In the genomic region with DNA sequence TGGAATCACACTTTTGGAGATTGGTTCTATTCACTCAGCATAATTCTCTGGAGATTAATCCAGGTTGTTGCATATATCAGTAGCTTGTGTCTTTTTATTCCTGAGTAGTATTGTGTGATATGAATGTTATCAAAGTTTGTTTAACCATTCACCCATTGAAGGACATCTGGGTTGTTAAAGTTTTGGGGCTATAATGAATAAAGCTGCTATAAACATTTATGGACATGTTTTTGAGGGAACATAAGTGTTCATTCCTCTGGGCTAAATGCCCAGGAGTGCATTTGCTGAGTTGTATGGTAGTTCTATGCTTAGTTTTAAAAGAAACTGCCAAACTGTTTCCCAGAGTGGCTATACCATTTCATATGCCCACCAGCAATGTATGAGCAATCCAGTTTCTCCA, we compare ENCODE assay signal across 28 cellular contexts. TPM values are rescaled to one million over a fixed set of nuclear protein-coding genes. Genes with fewer than 3 reads are reported as not detected.
"Had no signal": no experiment of that assay in that cellular context is flagged by ENCODE, and none has a peak within 500 bp of the region (broad histone marks: within the 10 kb centered on the region; RNA-seq: fewer than 3 reads in every experiment).

No MANE protein-coding gene starts in this region.

- ATAC-seq: activated CD8-positive, alpha-beta T cell treated with anti-CD3 and anti-CD28 coated beads, Interleukin-2, amount 10 ng/mL, durations not matched to agents 7 days and 5 days had no signal

- DNase-seq: activated CD4-positive, alpha-beta T cell treated with anti-CD3 and anti-CD28 coated beads for 48 hours; activated CD4-positive, alpha-beta T cell treated with anti-CD3 and anti-CD28 coated beads, Interleukin-2, amount 50 U/mL, for 4 hours; activated CD4-positive, CD25-positive, alpha-beta regulatory T cell treated with anti-CD3 and anti-CD28 coated beads, Interleukin-2, amount 50 U/mL, for 72 hours; activated CD8-positive, alpha-beta memory T cell treated with anti-CD3 and anti-CD28 coated beads, Interleukin-2, amount 50 U/mL, for 48 hours; activated CD8-positive, alpha-beta T cell treated with anti-CD3 and anti-CD28 coated beads, Interleukin-2, amount 10 ng/mL, durations not matched to agents 7 days and 5 days; activated naive CD4-positive, alpha-beta T cell treated with anti-CD3 and anti-CD28 coated beads, Interleukin-2, amount 50 U/mL, for 16 hours; activated T-cell treated with anti-CD3 and anti-CD28 coated beads, Interleukin-2, amount 50 U/mL, for 1 hour; amniotic stem cell; KG1; NCI-H1048; NCI-H1694; NCI-H2029; NCI-H2107; NCI-H2171 treated with DMSO at 0.1 percent for 48 hours; NCI-H345; NCI-H510A; Peyer's patch; Right ventricle myocardium superior; SJCRH30; SK-N-SH; T-helper 1 cell; WERI-Rb-1 had no signal

- H3K9ac ChIP-seq: SK-N-SH had no signal

- H3K27me3 ChIP-seq: ascending aorta, Peyer's patch, SJCRH30 had no signal

- H3K4me3 ChIP-seq: ascending aorta, Peyer's patch, SJCRH30 had no signal

- H3K4me1 ChIP-seq: ascending aorta, SJCRH30 had no signal

- H3K27me3 Mint-ChIP-seq: brain had no signal

- H3K4me3 Mint-ChIP-seq: activated CD8-positive, alpha-beta T cell treated with anti-CD3 and anti-CD28 coated beads, Interleukin-2, amount 10 ng/mL, durations not matched to agents 7 days and 5 days; brain had no signal

- H3K27ac Mint-ChIP-seq: activated CD8-positive, alpha-beta T cell treated with anti-CD3 and anti-CD28 coated beads, Interleukin-2, amount 10 ng/mL, durations not matched to agents 7 days and 5 days had no signal

- H3K27ac ChIP-seq: ascending aorta, RWPE1, SJCRH30, WERI-Rb-1 had no signal

- H3K9me3 ChIP-seq: Peyer's patch had no signal

- H3K4me2 ChIP-seq: SK-N-SH had no signal

RNA-seq across cellular contexts. Expression of gene KCNJ13, which starts 21.8 kb away (rescaled TPM):
- total RNA-seq: activated CD8-positive, alpha-beta T cell treated with anti-CD3 and anti-CD28 coated beads, Interleukin-2, amount 10 ng/mL, durations not matched to agents 7 days and 5 days; ascending aorta; LHCN-M2; M059J; Right ventricle myocardium superior; SJCRH30; T-helper 2 cell treated with Interferon-gamma antibody and Interleukin-4, amounts not matched to agents 100 ng/mL and 5 ng/mL, for 36 hours had no signal
- polyA plus RNA-seq: SK-N-SH had no signal
